17 cellular contexts compared by ENCODE assay signal in the genomic region with DNA sequence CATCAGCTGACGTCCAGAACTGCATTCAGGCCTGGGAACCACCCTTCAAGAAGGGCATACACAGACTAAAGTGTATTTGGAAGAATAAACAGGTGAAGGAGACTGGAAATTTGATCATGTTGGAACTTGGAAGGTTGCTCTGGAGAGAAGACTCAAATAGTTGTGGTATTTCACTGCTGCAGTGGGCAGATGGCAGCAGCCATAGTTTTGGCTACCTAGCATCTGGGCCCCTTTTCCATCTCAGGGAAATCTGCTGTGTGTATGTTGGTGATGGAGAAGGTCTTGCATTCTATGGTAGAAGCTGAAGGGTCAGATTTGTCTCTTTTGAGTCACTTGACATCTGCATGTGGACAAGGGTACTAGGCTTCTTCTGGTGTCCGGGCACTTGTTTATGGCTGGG.
A peak's percentile ranks its signal among the peaks of the same experiment; 100 is the strongest.
DNase-seq lines count a peak whose midpoint lies in the region; ATAC-seq and TF ChIP-seq lines count a peak whose summit lies in the region.
"Had no signal": no experiment of that assay in that cellular context is flagged by ENCODE, and none has a peak within 500 bp of the region (broad histone marks: within the 10 kb centered on the region; RNA-seq: fewer than 3 reads in every experiment).

No MANE protein-coding gene starts in this region.

- no peak overlapping the region for H3K27ac Mint-ChIP-seq in activated T-cell treated with anti-CD3 and anti-CD28 coated beads, Interleukin-2, amount 50 U/mL, for 72 hours
- H3K27ac Mint-ChIP-seq: CD4-positive, alpha-beta memory T cell; GM23338; H9 had no signal

- no peak overlapping the region for H3K56ac ChIP-seq in mesendoderm (ENCODE audit: low read length)

- intact Hi-C loops in gastrocnemius medialis (cut with DNase I; ENCODE audit: low total_unique reads) (no loop called here), sciatic nerve (cut with DNase I) (no loop called here)

- peak; percentile 23 to 45 for ATAC-seq in gastrocnemius medialis
- no peak for ATAC-seq in activated T-cell treated with anti-CD3 and anti-CD28 coated beads, Interleukin-2, amount 50 U/mL, for 72 hours (replicated peaks in 1 of 2)
- ATAC-seq in sciatic nerve: no peak
- ATAC-seq: GM12878, GM23338, HCT116 had no signal

- no peaks in the 10 kb centered on the region for H3K9me3 ChIP-seq in gastrocnemius medialis

- H3K27me3 ChIP-seq in layer of hippocampus (ENCODE audit: control insufficient read depth, insufficient read depth, low read length) (no peaks in the 10 kb centered on the region), gastrocnemius medialis (no peaks in the 10 kb centered on the region), mesendoderm (ENCODE audit: insufficient read depth, low read length, poor library complexity) (no peaks in the 10 kb centered on the region)

- H3K79me2 ChIP-seq in mesendoderm (ENCODE audit: control insufficient read depth, insufficient read depth, low read length): no peaks in the 10 kb centered on the region

- H4K5ac ChIP-seq in mesendoderm (ENCODE audit: low read length): no peak overlapping the region

- H3K9ac ChIP-seq in mesendoderm (ENCODE audit: low read length): no peak overlapping the region

- no peak overlapping the region for H3K4me3 Mint-ChIP-seq in activated T-cell treated with anti-CD3 and anti-CD28 coated beads, Interleukin-2, amount 50 U/mL, for 72 hours
- H3K4me3 Mint-ChIP-seq: CD4-positive, alpha-beta memory T cell; GM23338; H9 had no signal

- no peak overlapping the region for H2BK120ac ChIP-seq in mesendoderm (ENCODE audit: low read depth, low read length)

- no peaks in the 10 kb centered on the region for H3K27me3 Mint-ChIP-seq in activated T-cell treated with anti-CD3 and anti-CD28 coated beads, Interleukin-2, amount 50 U/mL, for 72 hours (ENCODE audit: low read depth)
- H3K27me3 Mint-ChIP-seq: CD4-positive, alpha-beta memory T cell had no signal

- WGBS in mesendoderm (ENCODE audit: extremely low coverage, insufficient coverage, low lambda C conversion rate): no CpG with 5 or more reads among the region's 2 CpGs

- H3K18ac ChIP-seq in mesendoderm (ENCODE audit: low read length): no peak overlapping the region

- H3K4me1 Mint-ChIP-seq in activated T-cell treated with anti-CD3 and anti-CD28 coated beads, Interleukin-2, amount 50 U/mL, for 72 hours (ENCODE audit: low read depth): peaks cover 5% of the 10 kb centered on the region
- H3K4me1 Mint-ChIP-seq: GM23338 had no signal

- H3K27ac ChIP-seq in layer of hippocampus (ENCODE audit: low read depth, low read length) (peak overlapping the region; percentile 10), gastrocnemius medialis (no peak overlapping the region), mesendoderm (ENCODE audit: low read depth, low read length) (no peak overlapping the region)

- in situ Hi-C loops in gastrocnemius medialis (cut with MboI; ENCODE audit: low sequenced_read_pairs in 4 of 4): no loop called here

- H3K4me1 ChIP-seq in gastrocnemius medialis (peaks cover 15 to 24% of the 10 kb centered on the region in 2 donors), mesendoderm (ENCODE audit: control insufficient read depth, low read depth, low read length) (no peaks in the 10 kb centered on the region)

- H3K4ac ChIP-seq in mesendoderm (ENCODE audit: low read depth, low read length): no peak overlapping the region

- peak; percentile 1 for DNase-seq in NCI-H2171 (lab: John Stamatoyannopoulos, UW)
- DNase-seq in gastrocnemius medialis: no peak
- no peak for DNase-seq in mesendoderm
- DNase-seq in activated T-cell treated with anti-CD3 and anti-CD28 coated beads, Interleukin-2, amount 50 U/mL, for 72 hours: no peak
- no peak for DNase-seq in sciatic nerve (ENCODE audit: low spot score)
- DNase-seq: C1 segment of cervical spinal cord; Calu3; CD4-positive, alpha-beta memory T cell; COR-L47; DMS79; EL; GDM1; H9 had no signal

- H4K8ac ChIP-seq in mesendoderm (ENCODE audit: low read depth, low read length): no peak overlapping the region

- H2BK15ac ChIP-seq in mesendoderm (replicated peaks; ENCODE audit: low read depth): no peak overlapping the region

- H3K23ac ChIP-seq in mesendoderm (ENCODE audit: low read length): no peak overlapping the region

- TF ChIP-seq CTCF in gastrocnemius medialis (IDR thresholded peaks at IDR 0.05 in 4 of 5, conservative IDR thresholded peaks at IDR 0.05 in 1 of 5): no peak

- H3K36me3 Mint-ChIP-seq in activated T-cell treated with anti-CD3 and anti-CD28 coated beads, Interleukin-2, amount 50 U/mL, for 72 hours (ENCODE audit: insufficient read depth in 2 of 2): peaks cover 2 to 8% of the 10 kb centered on the region in 2 donors

- TF ChIP-seq POLR2A in gastrocnemius medialis (IDR thresholded peaks at IDR 0.05): no peak

- H3K36me3 ChIP-seq in gastrocnemius medialis (no peaks in the 10 kb centered on the region), mesendoderm (ENCODE audit: control insufficient read depth, insufficient read depth, low read length) (no peaks in the 10 kb centered on the region)

- H2AK5ac ChIP-seq in mesendoderm (ENCODE audit: low read length): no peak overlapping the region

- H3K4me2 ChIP-seq in mesendoderm (ENCODE audit: low read length): no peak overlapping the region
- H3K4me2 ChIP-seq: GM23338 had no signal

- H2BK5ac ChIP-seq in mesendoderm (ENCODE audit: low read length): no peak overlapping the region

- H3K4me3 ChIP-seq in gastrocnemius medialis (no peak overlapping the region), mesendoderm (ENCODE audit: low read length) (no peak overlapping the region)
- H3K4me3 ChIP-seq: GM12878, GM23338 had no signal

- no peaks in the 10 kb centered on the region for H3K79me1 ChIP-seq in mesendoderm (ENCODE audit: low read length)

- no peaks in the 10 kb centered on the region for H3K9me3 Mint-ChIP-seq in activated T-cell treated with anti-CD3 and anti-CD28 coated beads, Interleukin-2, amount 50 U/mL, for 72 hours
- H3K9me3 Mint-ChIP-seq: CD4-positive, alpha-beta memory T cell; GM23338; H9 had no signal

Comparison
In these comparisons a context has a peak if more than half of its experiments do, and no peak if none do; other contexts are left out.
1. ATAC-seq: peak in gastrocnemius medialis (2 of 2); none in activated T-cell treated with anti-CD3 and anti-CD28 coated beads, Interleukin-2, amount 50 U/mL, for 72 hours (0 of 2) and sciatic nerve (single experiment).